18 cellular contexts compared by ENCODE assay signal in the genomic region with DNA sequence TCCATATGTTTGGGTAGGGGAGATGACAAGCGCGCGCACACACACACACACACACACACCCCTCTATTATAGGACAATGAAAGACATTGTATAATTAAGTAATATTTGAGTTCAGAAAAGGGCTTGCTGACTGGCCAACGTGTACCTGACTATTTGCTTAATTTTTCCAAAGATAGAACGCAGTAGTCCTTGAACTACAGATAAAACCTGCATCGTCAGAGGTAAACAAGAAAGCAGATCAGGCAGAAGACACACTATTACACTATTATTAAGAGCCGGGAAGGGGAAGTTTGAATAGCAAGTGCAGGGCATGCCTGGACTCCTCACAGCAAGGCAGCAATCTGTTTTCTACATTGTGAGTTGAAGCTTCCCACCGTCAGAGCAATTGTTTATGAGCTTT.
"Had no signal": no experiment of that assay in that cellular context is flagged by ENCODE, and none has a peak within 500 bp of the region (broad histone marks: within the 10 kb centered on the region; RNA-seq: fewer than 3 reads in every experiment).

No MANE protein-coding gene starts in this region.

- H3K27ac Mint-ChIP-seq: activated CD4-positive, alpha-beta memory T cell treated with anti-CD3 and anti-CD28 coated beads for 36 hours; activated naive CD8-positive, alpha-beta T cell treated with anti-CD3 and anti-CD28 coated beads for 36 hours; activated T-cell treated with anti-CD3 and anti-CD28 coated beads, Interleukin-2, amount 50 U/mL, for 72 hours; natural killer cell treated with Interleukin-12 subunit alpha and Interleukin-12 subunit beta and Interleukin-15 and Interleukin-18, amount 100 ng/mL, for 72 hours; T-helper 2 cell treated with Interferon-gamma antibody and Interleukin-4, amounts not matched to agents 5 μg/mL and 100 μg/mL, for 36 hours had no signal

- H3K27ac ChIP-seq: breast epithelium, dorsolateral prefrontal cortex, esophagus muscularis mucosa, spleen, transverse colon had no signal

- H3K27me3 ChIP-seq: breast epithelium, dorsolateral prefrontal cortex, esophagus muscularis mucosa, spleen, transverse colon had no signal

- H3K36me3 Mint-ChIP-seq: activated CD4-positive, alpha-beta memory T cell treated with anti-CD3 and anti-CD28 coated beads for 36 hours; activated naive CD8-positive, alpha-beta T cell treated with anti-CD3 and anti-CD28 coated beads for 36 hours; natural killer cell treated with Interleukin-12 subunit alpha and Interleukin-12 subunit beta and Interleukin-15 and Interleukin-18, amount 100 ng/mL, for 72 hours had no signal

- H3K4me1 Mint-ChIP-seq: activated naive CD8-positive, alpha-beta T cell treated with anti-CD3 and anti-CD28 coated beads for 36 hours had no signal

- H3K4me3 Mint-ChIP-seq: activated CD4-positive, alpha-beta memory T cell treated with anti-CD3 and anti-CD28 coated beads for 36 hours; activated naive CD8-positive, alpha-beta T cell treated with anti-CD3 and anti-CD28 coated beads for 36 hours; activated T-cell treated with anti-CD3 and anti-CD28 coated beads, Interleukin-2, amount 50 U/mL, for 72 hours; natural killer cell treated with Interleukin-12 subunit alpha and Interleukin-12 subunit beta and Interleukin-15 and Interleukin-18, amount 100 ng/mL, for 72 hours; T-helper 2 cell treated with Interferon-gamma antibody and Interleukin-4, amounts not matched to agents 5 μg/mL and 100 μg/mL, for 36 hours had no signal

- H3K27me3 Mint-ChIP-seq: activated CD4-positive, alpha-beta memory T cell treated with anti-CD3 and anti-CD28 coated beads for 36 hours; activated naive CD8-positive, alpha-beta T cell treated with anti-CD3 and anti-CD28 coated beads for 36 hours; natural killer cell treated with Interleukin-12 subunit alpha and Interleukin-12 subunit beta and Interleukin-15 and Interleukin-18, amount 100 ng/mL, for 72 hours had no signal

- H3K4me3 ChIP-seq: breast epithelium, dorsolateral prefrontal cortex, esophagus muscularis mucosa, mucosa of descending colon, spleen, transverse colon had no signal

- H3K4me1 ChIP-seq: breast epithelium, esophagus muscularis mucosa, spleen, transverse colon had no signal

- ATAC-seq: activated T-cell treated with anti-CD3 and anti-CD28 coated beads, Interleukin-2, amount 50 U/mL, for 72 hours; mucosa of descending colon; natural killer cell treated with Interleukin-12 subunit alpha and Interleukin-12 subunit beta and Interleukin-15 and Interleukin-18, amount 100 ng/mL, for 72 hours; sciatic nerve had no signal

- DNase-seq: activated CD4-positive, alpha-beta memory T cell treated with anti-CD3 and anti-CD28 coated beads for 36 hours; activated CD4-positive, CD25-positive, alpha-beta regulatory T cell treated with anti-CD3 and anti-CD28 coated beads, Interleukin-2, amount 50 U/mL, for 72 hours; activated CD8-positive, alpha-beta memory T cell treated with anti-CD3 and anti-CD28 coated beads, Interleukin-2, amount 50 U/mL, for 4 hours; activated gamma-delta T cell treated with Interleukin-2 at 50 U/mL for 16 hours; activated naive CD8-positive, alpha-beta T cell treated with anti-CD3 and anti-CD28 coated beads for 36 hours; activated T-cell treated with anti-CD3 and anti-CD28 coated beads, Interleukin-2, amount 50 U/mL, for 72 hours; dorsolateral prefrontal cortex; mammary epithelial cell; mucosa of descending colon; spleen; stimulated activated naive CD4-positive, alpha-beta T cell; substantia nigra; transverse colon had no signal

- H3K36me3 ChIP-seq: breast epithelium, esophagus muscularis mucosa, spleen, transverse colon had no signal
